ENCODE assay signal across 19 cellular contexts in the genomic region with DNA sequence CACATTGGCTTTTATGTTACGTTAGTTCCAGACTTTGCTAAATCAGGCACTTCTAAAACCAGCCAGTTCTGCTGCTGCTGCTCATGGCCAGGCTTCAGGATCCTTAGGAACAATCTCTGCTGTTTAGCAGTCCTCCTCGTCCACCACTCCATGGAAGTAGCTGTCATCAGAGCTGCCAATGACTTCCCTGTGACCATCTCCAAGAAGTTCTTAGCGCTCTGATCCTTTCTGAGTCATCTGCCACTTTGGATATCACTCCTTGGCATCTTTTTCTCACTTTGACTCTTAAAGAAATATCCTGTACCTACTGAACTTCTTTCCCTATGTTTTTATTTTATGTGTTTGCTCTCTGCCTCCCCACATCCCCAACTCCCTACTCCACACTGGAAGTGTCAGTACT. TPM values are rescaled to one million over a fixed set of nuclear protein-coding genes. Genes with fewer than 3 reads are reported as not detected.
DNase-seq lines count a peak whose midpoint lies in the region; ATAC-seq, FAIRE-seq and TF ChIP-seq lines count a peak whose summit lies in the region.
"Had no signal": no experiment of that assay in that cellular context is flagged by ENCODE, and none has a peak within 500 bp of the region (broad histone marks: within the 10 kb centered on the region; RNA-seq: fewer than 3 reads in every experiment).

No MANE protein-coding gene starts in this region.

- DNase-seq in LHCN-M2 (ENCODE audit: low read depth) (peak; percentile 30), K562 (ENCODE audit: extremely low read depth in 1 of 4, low spot score in 3 of 4) (peak in 1 of 4 experiments; percentile 31), mesenchymal stem cell (no peak), transverse colon (no peak), endodermal cell (no peak), anterior cingulate cortex (lab: John Stamatoyannopoulos, UW) (no peak), dorsolateral prefrontal cortex (no peak)
- DNase-seq: activated CD8-positive, alpha-beta memory T cell treated with anti-CD3 and anti-CD28 coated beads for 24 hours; DMS79; head of caudate nucleus; NCI-H1092; NCI-H2107; upper lobe of left lung had no signal

- no peaks in the 10 kb centered on the region for H3K79me1 ChIP-seq in mesenchymal stem cell (replicated peaks; ENCODE audit: low read length, poor library complexity, severe bottlenecking)

- H3K18ac ChIP-seq in mesenchymal stem cell (ENCODE audit: low read depth in 1 of 2, low read length in 2 of 2): peak overlapping the region in 1 of 2 experiments; percentile 16

- H3K23ac ChIP-seq in mesenchymal stem cell (ENCODE audit: low read length in 2 of 2): no peak overlapping the region

- ATAC-seq in K562: peak; percentile 42; the same call in 2 of the 3 replicates

- no peaks in the 10 kb centered on the region for H3K9me3 Mint-ChIP-seq in endodermal cell
- H3K9me3 Mint-ChIP-seq: activated T-helper 2 cell treated with anti-CD3 and anti-CD28 coated beads, Interferon-gamma antibody, Interleukin-2, Interleukin-4, amounts not matched to agents 10 μg/mL and 5 μg/mL and 100 μg/mL, durations not matched to agents 14 hours and 24 hours and 36 hours; memory B cell had no signal

- H3K36me3 Mint-ChIP-seq in endodermal cell (ENCODE audit: low read depth): no peaks in the 10 kb centered on the region
- H3K36me3 Mint-ChIP-seq: memory B cell had no signal

- no peak overlapping the region for H2AK5ac ChIP-seq in mesenchymal stem cell (ENCODE audit: low read length, severe bottlenecking)

- POLR2A ChIA-PET in K562 (lab: Yijun Ruan, JAX): interaction anchor here (1.1 to 9.9 kb wide), 4 partner anchors 9 to 26 kb away, joined by 4 to 59 read pairs (median 4); no protein-coding TSS in a partner anchor

- CTCF ChIA-PET in K562 (lab: Yijun Ruan, JAX; ENCODE audit: low intra/inter-chr PET ratio): interaction anchor here (0.5 kb wide), 1 partner anchor 126 kb away, joined by 3 read pairs; no protein-coding TSS in a partner anchor

- H3K4me1 Mint-ChIP-seq in endodermal cell: peaks cover 7% of the 10 kb centered on the region

- H3K27ac ChIP-seq in K562 (ENCODE audit: extremely low read depth, low read depth, low read length) (no peak overlapping the region), mesenchymal stem cell (ENCODE audit: low read length, poor library complexity, severe bottlenecking) (no peak overlapping the region), transverse colon (peak overlapping the region in 3 of 4 donors; percentile 37 to 69 (median 64)), endodermal cell (ENCODE audit: low read depth, low read length) (no peak overlapping the region), dorsolateral prefrontal cortex (no peak overlapping the region)
- H3K27ac ChIP-seq: C4-2B, neutrophil, RWPE1, upper lobe of left lung had no signal

- H3K4me3 ChIP-seq in K562: no peak overlapping the region
- H3K4me3 ChIP-seq in mesenchymal stem cell (ENCODE audit: insufficient read depth in 1 of 2, low read depth in 1 of 2, low read length in 2 of 2): no peak overlapping the region
- no peak overlapping the region for H3K4me3 ChIP-seq in transverse colon
- no peak overlapping the region for H3K4me3 ChIP-seq in endodermal cell (ENCODE audit: low read length)
- no peak overlapping the region for H3K4me3 ChIP-seq in dorsolateral prefrontal cortex
- H3K4me3 ChIP-seq: upper lobe of left lung had no signal

- H3K9ac ChIP-seq in K562 (ENCODE audit: insufficient read depth in 1 of 2, low read depth in 2 of 2, low read length in 2 of 2): no peak overlapping the region
- H3K9ac ChIP-seq in mesenchymal stem cell (ENCODE audit: low read length): peak overlapping the region; percentile 25
- no peak overlapping the region for H3K9ac ChIP-seq in endodermal cell (ENCODE audit: extremely low read depth, low read length, poor library complexity, severe bottlenecking)

- intact Hi-C loops in K562 (cut with micrococcal nuclease) (no loop called here), transverse colon (cut with DNase I; ENCODE audit: low total_unique reads) (no loop called here), dorsolateral prefrontal cortex (cut with DNase I) (loop anchor here in 1 of 2 donors (5.0 kb wide), 1 partner anchor 38 kb away; no protein-coding TSS in a partner anchor)

- H3K9me3 ChIP-seq in K562 (replicated peaks; ENCODE audit: control insufficient read depth, insufficient read depth, low read depth, low read length) (no peaks in the 10 kb centered on the region), mesenchymal stem cell (ENCODE audit: control insufficient read depth, low read length) (no peaks in the 10 kb centered on the region), transverse colon (no peaks in the 10 kb centered on the region), endodermal cell (ENCODE audit: control insufficient read depth, low read length) (no peaks in the 10 kb centered on the region)
- H3K9me3 ChIP-seq: neutrophil, upper lobe of left lung had no signal

- TF ChIP-seq CTCF in K562 (IDR thresholded peaks at IDR 0.05 in 2 of 3, conservative IDR thresholded peaks at IDR 0.05 in 1 of 3; ENCODE audit: insufficient read depth in 2 of 3, low read depth in 1 of 3, low read length in 3 of 3) (no peak), transverse colon (IDR thresholded peaks at IDR 0.05) (no peak), endodermal cell (conservative IDR thresholded peaks at IDR 0.05) (no peak), dorsolateral prefrontal cortex (IDR thresholded peaks at IDR 0.05 in 54 of 56, conservative IDR thresholded peaks at IDR 0.05 in 2 of 56; ENCODE audit: low read depth in 1 of 56, partially characterized antibody in 56 of 56) (no peak)

- no peak overlapping the region for H4K8ac ChIP-seq in mesenchymal stem cell (ENCODE audit: low read length)

- no peak overlapping the region for H3K4ac ChIP-seq in mesenchymal stem cell (ENCODE audit: low read depth in 1 of 2, low read length in 2 of 2)

- no peaks in the 10 kb centered on the region for H3K9me1 ChIP-seq in K562 (ENCODE audit: control insufficient read depth, insufficient read depth, low read length)

- H4K20me1 ChIP-seq in K562 (replicated peaks; ENCODE audit: control insufficient read depth, insufficient read depth, low read length): no peaks in the 10 kb centered on the region

- H3K4me1 ChIP-seq in K562 (replicated peaks in 1 of 2; ENCODE audit: control insufficient read depth in 2 of 2, insufficient read depth in 2 of 2, low read length in 2 of 2) (peaks cover 0 to 11% of the 10 kb centered on the region in 2 experiments; a peak in 2 of 5 replicates), mesenchymal stem cell (ENCODE audit: control insufficient read depth, insufficient read depth, low read depth, low read length) (peaks cover 8% of the 10 kb centered on the region), transverse colon (peaks cover 0 to 41% (median 19%) of the 10 kb centered on the region in 4 donors), endodermal cell (ENCODE audit: control insufficient read depth, insufficient read depth, low read length) (peaks cover 3% of the 10 kb centered on the region)

- H3K36me3 ChIP-seq in K562 (ENCODE audit: control insufficient read depth, insufficient read depth, low read length): no peaks in the 10 kb centered on the region
- no peaks in the 10 kb centered on the region for H3K36me3 ChIP-seq in mesenchymal stem cell (ENCODE audit: control insufficient read depth in 1 of 2, insufficient read depth in 2 of 2, low read depth in 1 of 2, low read length in 2 of 2)
- no peaks in the 10 kb centered on the region for H3K36me3 ChIP-seq in transverse colon
- H3K36me3 ChIP-seq in endodermal cell (ENCODE audit: control insufficient read depth, insufficient read depth, low read length): no peaks in the 10 kb centered on the region
- H3K36me3 ChIP-seq: neutrophil, upper lobe of left lung had no signal

- no peaks in the 10 kb centered on the region for H3K27me3 Mint-ChIP-seq in endodermal cell (ENCODE audit: insufficient read depth)

- H4K91ac ChIP-seq in mesenchymal stem cell (ENCODE audit: low read length): no peak overlapping the region

- in situ Hi-C loops in K562 (cut with MboI) (no loop called here), transverse colon (cut with MboI; ENCODE audit: low pct_ligation_motif_present in 1 of 4, low pct_unique_long_range_greater_than_20kb in 1 of 4, low sequenced_read_pairs in 3 of 4) (loop anchor here in 2 of 4 donors (25.0 kb wide), 2 partner anchors 213 to 238 kb away; no protein-coding TSS in a partner anchor)

- H3K27me3 ChIP-seq in K562 (ENCODE audit: control insufficient read depth in 2 of 2, insufficient read depth in 2 of 2, low read length in 2 of 2): no peaks in the 10 kb centered on the region; a peak in 1 of 5 replicates
- no peaks in the 10 kb centered on the region for H3K27me3 ChIP-seq in mesenchymal stem cell (ENCODE audit: control insufficient read depth in 1 of 2, insufficient read depth in 1 of 2, low read length in 2 of 2)
- H3K27me3 ChIP-seq in transverse colon: no peaks in the 10 kb centered on the region
- no peaks in the 10 kb centered on the region for H3K27me3 ChIP-seq in endodermal cell (ENCODE audit: control insufficient read depth, insufficient read depth, low read length, poor library complexity, severe bottlenecking)
- no peaks in the 10 kb centered on the region for H3K27me3 ChIP-seq in dorsolateral prefrontal cortex
- H3K27me3 ChIP-seq: neutrophil, upper lobe of left lung had no signal

- no peak overlapping the region for H2BK15ac ChIP-seq in mesenchymal stem cell (ENCODE audit: low read depth, poor library complexity, severe bottlenecking)

- no peak for TF ChIP-seq EP300 in K562 (IDR thresholded peaks at IDR 0.05; ENCODE audit: low read length)
- TF ChIP-seq EP300 in transverse colon (IDR thresholded peaks at IDR 0.05; ENCODE audit: low read depth): no peak

- no peak overlapping the region for H3K27ac Mint-ChIP-seq in endodermal cell
- H3K27ac Mint-ChIP-seq: activated T-helper 2 cell treated with anti-CD3 and anti-CD28 coated beads, Interferon-gamma antibody, Interleukin-2, Interleukin-4, amounts not matched to agents 10 μg/mL and 5 μg/mL and 100 μg/mL, durations not matched to agents 14 hours and 24 hours and 36 hours; memory B cell had no signal

- no peak overlapping the region for H2BK120ac ChIP-seq in mesenchymal stem cell (ENCODE audit: low read depth, low read length)

- no peak overlapping the region for H3K4me3 Mint-ChIP-seq in endodermal cell
- H3K4me3 Mint-ChIP-seq: memory B cell had no signal

- no peak for TF ChIP-seq RAD21 in K562 (CRISPR knock-in tag; conservative IDR thresholded peaks at IDR 0.05 in 1 of 2, IDR thresholded peaks at IDR 0.05 in 1 of 2)

- no TSS peak for BruUV-seq in K562 (replicated peaks; lab: Mats Ljungman, UMichigan)

- TF ChIP-seq POLR2A in K562 (conservative IDR thresholded peaks at IDR 0.05) (no peak), transverse colon (IDR thresholded peaks at IDR 0.05) (no peak)

- H3K14ac ChIP-seq in mesenchymal stem cell (ENCODE audit: low read length in 2 of 2): no peak overlapping the region

- H2BK12ac ChIP-seq in mesenchymal stem cell (ENCODE audit: low read length in 2 of 2): no peak overlapping the region

- H3K79me2 ChIP-seq in K562 (ENCODE audit: control insufficient read depth, insufficient read depth, low read length): no peaks in the 10 kb centered on the region

- no peak for FAIRE-seq in K562 (lab: Jason Lieb, UNC)
- FAIRE-seq: colon had no signal

- WGBS in K562 (ENCODE audit: insufficient coverage, low coverage, missing lambda C conversion rate): 18% methylated on average over 3 of the region's 3 CpGs
- 42% methylated on average over 3 of the region's 3 CpGs for WGBS in mesenchymal stem cell
- 47 to 70% methylated on average over 2 to 3 of the region's 3 CpGs for WGBS in transverse colon (ENCODE audit: low coverage in 1 of 2), 2 donors
- WGBS in endodermal cell (ENCODE audit: insufficient coverage in 1 of 2, insufficient read length in 1 of 2), 2 experiments: 92 to 97% methylated on average over 3 of the region's 3 CpGs

- H2BK5ac ChIP-seq in mesenchymal stem cell (ENCODE audit: low read depth, low read length, poor library complexity, severe bottlenecking): no peak overlapping the region

- no peak overlapping the region for H3K4me2 ChIP-seq in K562 (ENCODE audit: insufficient read depth, low read length)
- no peak overlapping the region for H3K4me2 ChIP-seq in mesenchymal stem cell (ENCODE audit: low read length, poor library complexity, severe bottlenecking)

- H2AFZ ChIP-seq in K562 (ENCODE audit: low read depth, low read length): no peak overlapping the region
- no peak overlapping the region for H2AFZ ChIP-seq in mesenchymal stem cell (ENCODE audit: low read depth, low read length)

RNA-seq across cellular contexts. Expression of a gene that starts 14.7 kb away (rescaled TPM):
- total RNA-seq in LHCN-M2 (2014; rRNA removed) (42.2 and 46.9 TPM in 2 replicates), K562 (2014; rRNA removed) (24.4 and 38.8 TPM in 2 replicates), K562 (2014; rRNA removed; fragmentation: Illumina TruSeq; extraction: Trizol) (18.4 and 22.1 TPM in 2 replicates), K562 (2015; rRNA removed; fragmentation: Illumina TruSeq; extraction: Trizol) (35.3 and 39.1 TPM in 2 replicates), K562 (2021) (68.4 and 68.6 TPM in 2 replicates), transverse colon (100 to 1,000 TPM in 1 of 4 donors, 10 to 100 TPM in 3; 82.7 to 120 (median 93.3) TPM), endodermal cell (10 to 100 TPM; 41.6 to 45.7 TPM), dorsolateral prefrontal cortex (100 to 1,000 TPM in 54 of 120 experiments, 10 to 100 TPM in 66; 60.9 to 188 (median 96.3) TPM)
- polyA plus RNA-seq in LHCN-M2 (2012): 38.4 TPM
- 23.6 and 29.2 TPM in 2 replicates for total RNA-seq in K562 (2011; cell fraction: chromatin; rRNA removed; ENCODE audit: low replicate concordance)
- total RNA-seq in K562 (2011; cell fraction: nucleolus; rRNA removed): 17.0 and 26.0 TPM in 2 replicates
- total RNA-seq in K562 (2011; cell fraction: nucleoplasm; rRNA removed): 17.2 and 26.8 TPM in 2 replicates
- polyA plus RNA-seq in K562 (2011; rRNA removed) (7.7 and 18.0 TPM in 2 replicates), K562 (2014; fragmentation: Illumina TruSeq; extraction: Trizol) (47.0 and 60.0 TPM in 2 replicates), K562 (2014; fragmentation: Nextera tagmentation; extraction: Ambion mirVana) (10 to 100 TPM; 11.4 to 18.2 TPM), K562 (2014; rRNA removed) (19.0 and 30.4 TPM in 2 replicates)
- polyA plus RNA-seq in K562 (2011; cell fraction: cytosol; rRNA removed): 12.4 and 22.0 TPM in 2 replicates
- polyA plus RNA-seq in K562 (2011; cell fraction: nucleus; rRNA removed): 73.6 and 97.0 TPM in 2 replicates
- 38.3 and 116 TPM in 2 replicates for polyA plus RNA-seq in K562 (2012)
- polyA minus RNA-seq in K562 (2011; rRNA and poly(A)+ RNA removed): 10.8 and 16.9 TPM in 2 replicates
- polyA minus RNA-seq in K562 (2011; cell fraction: cytosol; rRNA and poly(A)+ RNA removed): 43.5 and 61.6 TPM in 2 replicates
- polyA minus RNA-seq in K562 (2011; cell fraction: nucleus; rRNA and poly(A)+ RNA removed): 22.5 and 41.3 TPM in 2 replicates
- polyA plus RNA-seq in mesenchymal stem cell (2013, experiment 1 of 2): 98.6 TPM
- 94.7 TPM for polyA plus RNA-seq in mesenchymal stem cell (2013, experiment 2 of 2)
- 63.2 TPM for polyA plus RNA-seq in endodermal cell (2013, experiment 1 of 2)
- 56.4 TPM for polyA plus RNA-seq in endodermal cell (2013, experiment 2 of 2)

Comparison
In these comparisons a context has a peak if more than half of its experiments do, and no peak if none do; other contexts are left out.
1. H3K27ac ChIP-seq: peak in transverse colon (3 of 4); none in K562 (single experiment), mesenchymal stem cell (single experiment), endodermal cell (single experiment) and dorsolateral prefrontal cortex (0 of 59).